In genomic region chr12:55715169-55715764, GRCh38 we compare ENCODE assay signal across 8 cellular contexts. TPM values are rescaled to one million over a fixed set of nuclear protein-coding genes. Genes with fewer than 3 reads are reported as not detected.
DNase-seq lines count a peak whose midpoint lies in the region; ATAC-seq, FAIRE-seq and TF ChIP-seq lines count a peak whose summit lies in the region.

No MANE protein-coding gene starts in this region.

- no peaks in the 10 kb centered on the region for H3K9me3 ChIP-seq in keratinocyte (ENCODE audit: control insufficient read depth, low read depth, low read length)
- no peaks in the 10 kb centered on the region for H3K9me3 ChIP-seq in testis

- peak overlapping the region; percentile 71 for H3K4me2 ChIP-seq in keratinocyte (ENCODE audit: control insufficient read depth, extremely low read depth, insufficient read depth, low read depth, low read length)

- no peak for DNase-seq in activated CD4-positive, alpha-beta T cell treated with anti-CD3 and anti-CD28 coated beads for 36 hours
- no peak for DNase-seq in activated CD4-positive, alpha-beta T cell treated with anti-CD3 and anti-CD28 coated beads, Interleukin-2, amount 50 U/mL, for 48 hours
- DNase-seq in activated naive CD8-positive, alpha-beta T cell treated with anti-CD3 and anti-CD28 coated beads, Interleukin-2, amount 10 ng/mL, durations not matched to agents 7 days and 5 days, result no peak
- DNase-seq in keratinocyte (ENCODE audit: low read depth, low spot score) (no peak), testis (no peak), NCI-H446 (lab: John Stamatoyannopoulos, UW) (no peak), middle frontal gyrus (ENCODE audit: extremely low spot score, low spot score) (no peak)

- no peaks in the 10 kb centered on the region for H3K9me3 Mint-ChIP-seq in activated CD4-positive, alpha-beta T cell treated with anti-CD3 and anti-CD28 coated beads for 36 hours (ENCODE audit: low read depth)
- H3K9me3 Mint-ChIP-seq in activated naive CD8-positive, alpha-beta T cell treated with anti-CD3 and anti-CD28 coated beads, Interleukin-2, amount 10 ng/mL, durations not matched to agents 7 days and 5 days, result no peaks in the 10 kb centered on the region

- no peak for TF ChIP-seq POLR2A in testis (IDR thresholded peaks at IDR 0.05)

- dilution Hi-C loops in keratinocyte (cut with MboI; ENCODE audit: extremely low pct_ligation_motif_present, low sequenced_read_pairs), result no loop called here

- no peak for TF ChIP-seq CTCF in keratinocyte (optimal IDR thresholded peaks at IDR 0.05 in 1 of 3, IDR thresholded peaks at IDR 0.05 in 1 of 3, conservative IDR thresholded peaks at IDR 0.05 in 1 of 3; ENCODE audit: extremely low read depth in 1 of 3, insufficient read depth in 2 of 3, low read length in 3 of 3)
- no peak for TF ChIP-seq CTCF in testis (IDR thresholded peaks at IDR 0.05)

- H3K36me3 Mint-ChIP-seq in activated CD4-positive, alpha-beta T cell treated with anti-CD3 and anti-CD28 coated beads for 36 hours (ENCODE audit: low read depth), result peaks cover 4% of the 10 kb centered on the region
- peaks cover 11% of the 10 kb centered on the region for H3K36me3 Mint-ChIP-seq in activated naive CD8-positive, alpha-beta T cell treated with anti-CD3 and anti-CD28 coated beads, Interleukin-2, amount 10 ng/mL, durations not matched to agents 7 days and 5 days

- no peaks in the 10 kb centered on the region for H3K9me1 ChIP-seq in keratinocyte (ENCODE audit: control insufficient read depth, extremely low read depth, insufficient read depth, low read length)

- H3K4me3 ChIP-seq in keratinocyte (ENCODE audit: control insufficient read depth in 2 of 3, extremely low read depth in 1 of 3, insufficient read depth in 2 of 3, low read depth in 1 of 3, low read length in 3 of 3) (peak overlapping the region in 2 of 3 experiments; percentile 45 to 72), testis (peak overlapping the region; percentile 85 to 95)

- intact Hi-C loops in activated CD4-positive, alpha-beta T cell treated with anti-CD3 and anti-CD28 coated beads for 36 hours (cut with DNase I, micrococcal nuclease), result loop anchor here (5.0 to 10.0 kb wide), 2 partner anchors 58 to 730 kb away; partner anchors contain the start of gene TESPA1 (in 1 of the 2)
- intact Hi-C loops in testis (cut with DNase I; ENCODE audit: low total_unique reads), result no loop called here

- H3K27ac Mint-ChIP-seq in activated CD4-positive, alpha-beta T cell treated with anti-CD3 and anti-CD28 coated beads for 36 hours, result peak overlapping the region; percentile 89
- H3K27ac Mint-ChIP-seq in activated naive CD8-positive, alpha-beta T cell treated with anti-CD3 and anti-CD28 coated beads, Interleukin-2, amount 10 ng/mL, durations not matched to agents 7 days and 5 days, result peak overlapping the region; percentile 95

- peaks cover 11% of the 10 kb centered on the region for H3K27me3 ChIP-seq in keratinocyte (ENCODE audit: control insufficient read depth, extremely low read depth, insufficient read depth, low read length)
- no peaks in the 10 kb centered on the region for H3K27me3 ChIP-seq in testis

- peak overlapping the region; percentile 86 for H3K4me3 Mint-ChIP-seq in activated CD4-positive, alpha-beta T cell treated with anti-CD3 and anti-CD28 coated beads for 36 hours
- H3K4me3 Mint-ChIP-seq in activated naive CD8-positive, alpha-beta T cell treated with anti-CD3 and anti-CD28 coated beads, Interleukin-2, amount 10 ng/mL, durations not matched to agents 7 days and 5 days, result peak overlapping the region; percentile 93

- H4K20me1 ChIP-seq in keratinocyte (ENCODE audit: control insufficient read depth, extremely low read depth, insufficient read depth, low read length), result no peaks in the 10 kb centered on the region

- no peak for FAIRE-seq in keratinocyte (lab: Jason Lieb, UNC)

- H3K36me3 ChIP-seq in keratinocyte (ENCODE audit: control insufficient read depth in 2 of 2, extremely low read depth in 1 of 2, insufficient read depth in 2 of 2, low read length in 2 of 2), result no peaks in the 10 kb centered on the region
- H3K36me3 ChIP-seq in testis (ENCODE audit: low read depth, missing control alignments), result no peaks in the 10 kb centered on the region

- peaks cover 28% of the 10 kb centered on the region for H3K4me1 ChIP-seq in keratinocyte (ENCODE audit: control insufficient read depth, extremely low read depth, insufficient read depth, low read length)
- peaks cover 60% of the 10 kb centered on the region for H3K4me1 ChIP-seq in testis

- WGBS in testis, 2 donors, result 48 to 52% methylated on average over 7 of the region's 7 CpGs

- H3K4me1 Mint-ChIP-seq in activated CD4-positive, alpha-beta T cell treated with anti-CD3 and anti-CD28 coated beads for 36 hours, result peaks cover 30% of the 10 kb centered on the region
- H3K4me1 Mint-ChIP-seq in activated naive CD8-positive, alpha-beta T cell treated with anti-CD3 and anti-CD28 coated beads, Interleukin-2, amount 10 ng/mL, durations not matched to agents 7 days and 5 days, result peaks cover 38% of the 10 kb centered on the region

- POLR2A ChIA-PET in activated CD4-positive, alpha-beta T cell treated with anti-CD3 and anti-CD28 coated beads for 36 hours (lab: Charles Lee), result interaction anchor here (0.6 kb wide), 1 partner anchor 1356 kb away, joined by 4 read pairs; no protein-coding TSS in a partner anchor
- POLR2A ChIA-PET in activated naive CD8-positive, alpha-beta T cell treated with anti-CD3 and anti-CD28 coated beads, Interleukin-2, amount 10 ng/mL, durations not matched to agents 7 days and 5 days (lab: Charles Lee), result interaction anchor here (0.6 to 2.8 kb wide), 8 partner anchors 9 to 1706 kb away, joined by 3 to 31 read pairs (median 4); partner anchors contain the start of gene CD63

- CTCF ChIA-PET in activated CD4-positive, alpha-beta T cell treated with anti-CD3 and anti-CD28 coated beads for 36 hours (lab: Charles Lee), result interaction anchor here (0.8 to 6.6 kb wide), 8 partner anchors 9 to 224 kb away, joined by 3 to 67 read pairs (median 4); partner anchors contain the start of genes CD63, ORMDL2 and SARNP

- H3K27ac ChIP-seq in keratinocyte (ENCODE audit: control insufficient read depth, insufficient read depth, low read length) (peak overlapping the region; percentile 87), testis (peak overlapping the region; percentile 90 to 96)

- no peak overlapping the region for H3K9ac ChIP-seq in keratinocyte (ENCODE audit: control insufficient read depth, extremely low read depth, insufficient read depth, low read length)

- H3K27me3 Mint-ChIP-seq in activated CD4-positive, alpha-beta T cell treated with anti-CD3 and anti-CD28 coated beads for 36 hours, result peaks cover 2% of the 10 kb centered on the region
- H3K27me3 Mint-ChIP-seq in activated naive CD8-positive, alpha-beta T cell treated with anti-CD3 and anti-CD28 coated beads, Interleukin-2, amount 10 ng/mL, durations not matched to agents 7 days and 5 days, result no peaks in the 10 kb centered on the region

- peak overlapping the region; percentile 95 for H2AFZ ChIP-seq in keratinocyte (ENCODE audit: control insufficient read depth, low read length)

- no peaks in the 10 kb centered on the region for H3K79me2 ChIP-seq in keratinocyte (ENCODE audit: control insufficient read depth, insufficient read depth, low read length)

- no peak for ATAC-seq in activated CD4-positive, alpha-beta T cell treated with anti-CD3 and anti-CD28 coated beads for 36 hours
- no peak for ATAC-seq in activated naive CD8-positive, alpha-beta T cell treated with anti-CD3 and anti-CD28 coated beads, Interleukin-2, amount 10 ng/mL, durations not matched to agents 7 days and 5 days (ENCODE audit: low read depth)
- no peak for ATAC-seq in GM18858 (IDR thresholded peaks at IDR 0.05; ENCODE audit: unreplicated experiment)

RNA-seq across cellular contexts. Expression of gene BLOC1S1, which starts 0.6 kb away (rescaled TPM):
- 100 to 1,000 TPM; 107 to 115 TPM for total RNA-seq in activated CD4-positive, alpha-beta T cell treated with anti-CD3 and anti-CD28 coated beads for 36 hours
- total RNA-seq in activated naive CD8-positive, alpha-beta T cell treated with anti-CD3 and anti-CD28 coated beads, Interleukin-2, amount 10 ng/mL, durations not matched to agents 7 days and 5 days, result 100 to 1,000 TPM; 116 to 135 TPM
- polyA plus RNA-seq in keratinocyte, result 53.1 to 68.2 TPM (median 62.5 TPM) in 3 replicates
- polyA plus RNA-seq in keratinocyte (2011; ENCODE audit: low read depth), result 27.4 TPM
- polyA plus RNA-seq in keratinocyte (2011; cell fraction: cytosol; rRNA removed), result 47.9 and 70.6 TPM in 2 replicates
- 17.0 and 20.4 TPM in 2 replicates for polyA plus RNA-seq in keratinocyte (2011; cell fraction: nucleus; rRNA removed)
- 39.8 and 73.4 TPM in 2 replicates for polyA plus RNA-seq in keratinocyte (2012; ENCODE audit: low replicate concordance)
- 25.8 to 32.3 TPM (median 31.8 TPM) in 3 replicates for polyA minus RNA-seq in keratinocyte
- 25.7 TPM for polyA minus RNA-seq in keratinocyte (2011; cell fraction: cytosol; rRNA and poly(A)+ RNA removed)
- polyA minus RNA-seq in keratinocyte (2011; cell fraction: nucleus; rRNA and poly(A)+ RNA removed), result 5.3 and 10.4 TPM in 2 replicates
- total RNA-seq in testis, result 100 to 1,000 TPM; 110 to 145 TPM
- 108 TPM for polyA plus RNA-seq in testis (ENCODE audit: insufficient read depth, low read depth, low replicate concordance)

RNA-seq across cellular contexts. Expression of gene RDH5, which starts 4.9 kb away (rescaled TPM):
- 10 to 100 TPM in 1 of 2 experiments, 1 to 10 TPM in 1; 9.6 to 12.2 TPM for total RNA-seq in activated CD4-positive, alpha-beta T cell treated with anti-CD3 and anti-CD28 coated beads for 36 hours
- total RNA-seq in activated naive CD8-positive, alpha-beta T cell treated with anti-CD3 and anti-CD28 coated beads, Interleukin-2, amount 10 ng/mL, durations not matched to agents 7 days and 5 days, result 10 to 100 TPM; 19.0 to 21.2 TPM
- polyA plus RNA-seq in keratinocyte, result 0.67 to 1.2 TPM (median 0.77 TPM) in 3 replicates
- polyA plus RNA-seq in keratinocyte (2011; ENCODE audit: low read depth), result not detected
- polyA plus RNA-seq in keratinocyte (2011; cell fraction: cytosol; rRNA removed), result 0.18 and 0.47 TPM in 2 replicates
- polyA plus RNA-seq in keratinocyte (2011; cell fraction: nucleus; rRNA removed), result 3.4 and 5.0 TPM in 2 replicates
- polyA plus RNA-seq in keratinocyte (2012; ENCODE audit: low replicate concordance), result 0.79 and 1.8 TPM in 2 replicates
- polyA minus RNA-seq in keratinocyte, result 1.2 to 2.9 TPM (median 2.1 TPM) in 3 replicates
- not detected for polyA minus RNA-seq in keratinocyte (2011; cell fraction: cytosol; rRNA and poly(A)+ RNA removed)
- not detected in 2 replicates for polyA minus RNA-seq in keratinocyte (2011; cell fraction: nucleus; rRNA and poly(A)+ RNA removed)
- 10 to 100 TPM; 15.1 to 18.0 TPM for total RNA-seq in testis
- polyA plus RNA-seq in testis (ENCODE audit: insufficient read depth, low read depth, low replicate concordance), result 9.8 TPM

RNA-seq across cellular contexts. Expression of gene ITGA7, which starts 7.6 kb away (rescaled TPM):
- total RNA-seq in activated CD4-positive, alpha-beta T cell treated with anti-CD3 and anti-CD28 coated beads for 36 hours, result 1 to 10 TPM; 5.5 to 5.6 TPM
- 1 to 10 TPM; 4.1 to 4.2 TPM for total RNA-seq in activated naive CD8-positive, alpha-beta T cell treated with anti-CD3 and anti-CD28 coated beads, Interleukin-2, amount 10 ng/mL, durations not matched to agents 7 days and 5 days
- polyA plus RNA-seq in keratinocyte (0.04 to 0.19 TPM (median 0.07 TPM) in 3 replicates), testis (ENCODE audit: insufficient read depth, low read depth, low replicate concordance) (43.3 TPM)
- 0.44 TPM for polyA plus RNA-seq in keratinocyte (2011; ENCODE audit: low read depth)
- 0.27 TPM in 1 of 2 replicates, not detected in the other for polyA plus RNA-seq in keratinocyte (2011; cell fraction: cytosol; rRNA removed)
- polyA plus RNA-seq in keratinocyte (2011; cell fraction: nucleus; rRNA removed), result 0.45 and 0.51 TPM in 2 replicates
- polyA plus RNA-seq in keratinocyte (2012; ENCODE audit: low replicate concordance), result 0.24 and 0.95 TPM in 2 replicates
- polyA minus RNA-seq in keratinocyte, result 0.20 TPM in 1 of 3 replicates, not detected in the others
- polyA minus RNA-seq in keratinocyte (2011; cell fraction: cytosol; rRNA and poly(A)+ RNA removed), result not detected
- not detected in 2 replicates for polyA minus RNA-seq in keratinocyte (2011; cell fraction: nucleus; rRNA and poly(A)+ RNA removed)
- total RNA-seq in testis, result 10 to 100 TPM; 26.4 to 30.6 TPM

RNA-seq across cellular contexts. Expression of gene CD63, which starts 13.5 kb away (rescaled TPM):
- 100 to 1,000 TPM; 113 to 122 TPM for total RNA-seq in activated CD4-positive, alpha-beta T cell treated with anti-CD3 and anti-CD28 coated beads for 36 hours
- total RNA-seq in activated naive CD8-positive, alpha-beta T cell treated with anti-CD3 and anti-CD28 coated beads, Interleukin-2, amount 10 ng/mL, durations not matched to agents 7 days and 5 days, result 100 to 1,000 TPM; 150 to 165 TPM
- polyA plus RNA-seq in keratinocyte, result 517 to 917 TPM (median 749 TPM) in 3 replicates
- 290 TPM for polyA plus RNA-seq in keratinocyte (2011; ENCODE audit: low read depth)
- 762 and 937 TPM in 2 replicates for polyA plus RNA-seq in keratinocyte (2011; cell fraction: cytosol; rRNA removed)
- polyA plus RNA-seq in keratinocyte (2011; cell fraction: nucleus; rRNA removed), result 747 and 954 TPM in 2 replicates
- 609 and 814 TPM in 2 replicates for polyA plus RNA-seq in keratinocyte (2012; ENCODE audit: low replicate concordance)
- 130 to 440 TPM (median 416 TPM) in 3 replicates for polyA minus RNA-seq in keratinocyte
- 361 TPM for polyA minus RNA-seq in keratinocyte (2011; cell fraction: cytosol; rRNA and poly(A)+ RNA removed)
- 155 and 221 TPM in 2 replicates for polyA minus RNA-seq in keratinocyte (2011; cell fraction: nucleus; rRNA and poly(A)+ RNA removed)
- 100 to 1,000 TPM; 600 to 668 TPM for total RNA-seq in testis
- polyA plus RNA-seq in testis (ENCODE audit: insufficient read depth, low read depth, low replicate concordance), result 655 TPM

RNA-seq across cellular contexts. Expression of gene GDF11, which starts 27.7 kb away (rescaled TPM):
- 1 to 10 TPM; 7.5 to 9.5 TPM for total RNA-seq in activated CD4-positive, alpha-beta T cell treated with anti-CD3 and anti-CD28 coated beads for 36 hours
- total RNA-seq in activated naive CD8-positive, alpha-beta T cell treated with anti-CD3 and anti-CD28 coated beads, Interleukin-2, amount 10 ng/mL, durations not matched to agents 7 days and 5 days, result 10 to 100 TPM; 10.2 to 11.5 TPM
- polyA plus RNA-seq in keratinocyte (2.5 to 6.2 TPM (median 2.7 TPM) in 3 replicates), testis (ENCODE audit: insufficient read depth, low read depth, low replicate concordance) (3.0 TPM)
- polyA plus RNA-seq in keratinocyte (2011; ENCODE audit: low read depth), result 0.82 TPM
- polyA plus RNA-seq in keratinocyte (2011; cell fraction: cytosol; rRNA removed), result 2.2 and 3.3 TPM in 2 replicates
- 1.9 and 2.4 TPM in 2 replicates for polyA plus RNA-seq in keratinocyte (2011; cell fraction: nucleus; rRNA removed)
- 1.2 and 9.6 TPM in 2 replicates for polyA plus RNA-seq in keratinocyte (2012; ENCODE audit: low replicate concordance)
- 1.8 to 16.1 TPM (median 2.7 TPM) in 3 replicates for polyA minus RNA-seq in keratinocyte
- polyA minus RNA-seq in keratinocyte (2011; cell fraction: cytosol; rRNA and poly(A)+ RNA removed), result 2.1 TPM
- 0.42 and 1.8 TPM in 2 replicates for polyA minus RNA-seq in keratinocyte (2011; cell fraction: nucleus; rRNA and poly(A)+ RNA removed)
- total RNA-seq in testis, result 1 to 10 TPM; 3.1 to 3.3 TPM

Comparison
In these comparisons a context has a peak if more than half of its experiments do, and no peak if none do; other contexts are left out.
1. RNA of gene ITGA7, which starts 7.6 kb away (total RNA-seq): 26.4 to 30.6 TPM in testis; 5.5 to 5.6 TPM in activated CD4-positive, alpha-beta T cell treated with anti-CD3 and anti-CD28 coated beads for 36 hours and 4.1 to 4.2 TPM in activated naive CD8-positive, alpha-beta T cell treated with anti-CD3 and anti-CD28 coated beads, Interleukin-2, amount 10 ng/mL, durations not matched to agents 7 days and 5 days; every median in the first group is over 4 times any median in the second.